Comparison of ENCODE assay signal across 30 cellular contexts in the genomic region with DNA sequence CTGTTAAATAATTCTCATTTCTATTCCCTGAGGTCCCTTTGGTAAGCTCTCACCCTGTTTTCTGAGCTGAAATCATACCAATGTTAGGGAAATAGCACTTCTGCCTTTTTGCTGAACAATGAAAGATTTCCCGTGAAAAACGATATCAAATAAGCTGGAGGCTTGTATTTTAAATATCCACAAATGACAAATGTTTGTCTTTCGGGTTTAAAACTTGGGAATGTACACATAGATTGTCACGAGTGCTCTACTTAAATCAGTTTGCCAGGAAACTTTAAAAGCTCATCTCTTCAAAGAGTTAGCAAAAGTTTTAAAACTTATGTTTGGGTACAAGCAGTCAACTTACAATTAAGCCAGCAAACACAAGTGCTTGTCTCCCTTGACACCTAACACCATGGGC.
"Had no signal": no experiment of that assay in that cellular context is flagged by ENCODE, and none has a peak within 500 bp of the region (broad histone marks: within the 10 kb centered on the region; RNA-seq: fewer than 3 reads in every experiment).

No MANE protein-coding gene starts in this region.

- H3K36me3 ChIP-seq: adrenal gland, ascending aorta, brain microvascular endothelial cell, breast epithelium, cardiac muscle cell had no signal

- ATAC-seq: activated naive CD4-positive, alpha-beta T cell treated with anti-CD3 and anti-CD28 coated beads, Interleukin-2, amount 50 U/mL, for 72 hours; activated naive CD8-positive, alpha-beta T cell treated with anti-CD3 and anti-CD28 coated beads, Interleukin-2, amount 50 U/mL, for 24 hours; activated T-cell treated with anti-CD3 and anti-CD28 coated beads, Interleukin-2, amount 50 U/mL, for 4 hours; activated T-cell treated with anti-CD3 and anti-CD28 coated beads, Interleukin-2, amount 50 U/mL, for 72 hours; activated T-helper 17 cell treated with anti-CD3 and anti-CD28 coated beads, Interleukin-2, amount 50 U/mL, for 72 hours; body of pancreas had no signal

- H3K4me3 ChIP-seq: adrenal gland, ascending aorta, body of pancreas, breast epithelium, cardiac muscle cell had no signal

- H3K27me3 ChIP-seq: adrenal gland, ascending aorta, body of pancreas, brain microvascular endothelial cell, breast epithelium, cardiac muscle cell had no signal

- H3K27ac ChIP-seq: adrenal gland, ascending aorta, body of pancreas, brain microvascular endothelial cell, breast epithelium, cardiac muscle cell had no signal

- H3K4me1 ChIP-seq: adrenal gland, ascending aorta, body of pancreas, breast epithelium had no signal

- H3K9me3 ChIP-seq: adrenal gland, ascending aorta, body of pancreas, breast epithelium had no signal

- DNase-seq: activated effector memory CD4-positive, alpha-beta T cell treated with anti-CD3 and anti-CD28 coated beads, Interleukin-2, amount 50 U/mL, for 16 hours; activated effector memory CD4-positive, alpha-beta T cell treated with Interleukin-2 at 50 U/mL for 16 hours; activated gamma-delta T cell; activated gamma-delta T cell treated with Interleukin-2 at 50 U/mL for 16 hours; activated naive CD4-positive, alpha-beta T cell; activated naive CD4-positive, alpha-beta T cell treated with anti-CD3 and anti-CD28 coated beads for 36 hours; activated naive CD4-positive, alpha-beta T cell treated with anti-CD3 and anti-CD28 coated beads, Interleukin-2, amount 10 ng/mL, durations not matched to agents 7 days and 5 days; activated naive CD4-positive, alpha-beta T cell treated with anti-CD3 and anti-CD28 coated beads, Interleukin-2, amount 50 U/mL, for 16 hours; activated naive CD4-positive, alpha-beta T cell treated with Interleukin-2 at 50 U/mL for 16 hours; activated naive CD8-positive, alpha-beta T cell treated with anti-CD3 and anti-CD28 coated beads for 36 hours; activated naive CD8-positive, alpha-beta T cell treated with anti-CD3 and anti-CD28 coated beads, Interleukin-2, amount 10 ng/mL, durations not matched to agents 7 days and 5 days; activated naive CD8-positive, alpha-beta T cell treated with anti-CD3 and anti-CD28 coated beads, Interleukin-2, amount 50 U/mL, for 24 hours; activated T-cell treated with anti-CD3 and anti-CD28 coated beads, Interleukin-2, amount 50 U/mL, for 4 hours; activated T-cell treated with anti-CD3 and anti-CD28 coated beads, Interleukin-2, amount 50 U/mL, for 48 hours; activated T-cell treated with anti-CD3 and anti-CD28 coated beads, Interleukin-2, amount 50 U/mL, for 72 hours; adrenal gland; amniotic stem cell; amygdala; anterior cingulate cortex; aorta; body of pancreas; brain microvascular endothelial cell; caudate nucleus; central memory CD4-positive, alpha-beta T cell; cerebellar nuclear complex had no signal
